Comparison of ENCODE assay signal across 8 cellular contexts in the genomic region with DNA sequence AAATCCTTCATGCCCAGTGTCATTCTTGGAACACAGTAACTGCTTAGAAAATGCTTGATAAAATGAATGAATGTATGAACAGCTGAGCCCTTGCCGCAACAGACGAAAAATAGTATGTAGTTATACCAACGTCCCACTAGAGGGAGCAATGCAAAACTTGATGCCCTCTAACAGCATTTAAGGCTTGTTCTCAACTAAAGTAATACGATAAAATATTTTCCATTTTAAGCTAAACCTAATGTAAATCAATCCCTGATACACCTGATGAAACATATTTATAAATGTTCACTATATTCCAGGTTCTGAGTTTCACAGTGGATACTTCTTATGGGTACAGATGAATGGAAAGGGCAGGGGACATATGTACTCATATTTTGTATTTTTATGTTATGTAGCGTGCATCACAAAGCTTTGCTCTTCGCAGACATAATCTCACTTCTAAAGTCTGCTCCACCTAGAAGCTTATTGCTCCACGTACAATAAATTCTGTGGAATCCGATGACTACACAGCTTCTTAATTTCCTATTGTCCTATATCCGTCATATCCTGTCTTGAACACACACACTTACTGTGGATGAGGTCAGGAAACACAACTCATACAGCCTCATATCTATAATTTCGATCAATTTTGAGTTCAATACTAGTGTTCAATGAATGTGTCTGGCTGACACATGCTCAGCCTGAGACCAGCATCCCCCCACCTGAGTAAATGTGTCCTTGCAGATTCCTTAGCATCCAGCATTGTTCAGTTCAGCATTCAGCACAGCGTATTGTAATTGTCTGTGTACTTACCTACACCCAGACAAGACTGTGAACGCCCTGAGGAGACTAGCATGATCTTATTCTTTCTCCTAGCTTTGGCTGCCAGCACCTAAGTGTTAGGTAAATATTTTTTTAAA. TPM values are rescaled to one million over a fixed set of nuclear protein-coding genes. Genes with fewer than 3 reads are reported as not detected.
A peak's percentile ranks its signal among the peaks of the same experiment; 100 is the strongest.
DNase-seq lines count a peak whose midpoint lies in the region; ATAC-seq and TF ChIP-seq lines count a peak whose summit lies in the region.

No MANE protein-coding gene starts in this region.

- TF ChIP-seq CTCF in LNCaP clone FGC (IDR thresholded peaks at IDR 0.05; ENCODE audit: control insufficient read depth, extremely low read depth, insufficient read depth) = peak; percentile 77
- TF ChIP-seq CTCF in epithelial cell of esophagus (IDR thresholded peaks at IDR 0.05; ENCODE audit: insufficient read depth, low read depth, low read length, missing control alignments) = peak; percentile 75
- peak; percentile 76 for TF ChIP-seq CTCF in nephron progenitor cell (IDR thresholded peaks at IDR 0.05)

- no peaks in the 10 kb centered on the region for H3K36me3 Mint-ChIP-seq in CD4-positive, CD25-positive, alpha-beta regulatory T cell
- H3K36me3 Mint-ChIP-seq in nephron progenitor cell (ENCODE audit: low read depth) = peaks cover 5% of the 10 kb centered on the region

- H3K9me3 ChIP-seq in CD4-positive, CD25-positive, alpha-beta regulatory T cell (ENCODE audit: control insufficient read depth in 2 of 2, low read length in 2 of 2) = no peaks in the 10 kb centered on the region

- H3K36me3 ChIP-seq in CD4-positive, CD25-positive, alpha-beta regulatory T cell (ENCODE audit: control insufficient read depth, insufficient read depth, low read length) = no peaks in the 10 kb centered on the region

- H3K27ac ChIP-seq in CD4-positive, CD25-positive, alpha-beta regulatory T cell (ENCODE audit: insufficient read depth, low read length, poor library complexity, severe bottlenecking) = no peak overlapping the region

- in situ Hi-C loops in SK-MEL-5 (cut with HindIII; ENCODE audit: low pct_unique_long_range_greater_than_20kb, low sequenced_read_pairs) = no loop called here

- H3K9me3 Mint-ChIP-seq in CD4-positive, CD25-positive, alpha-beta regulatory T cell = peaks cover 0 to 1% (median 0%) of the 10 kb centered on the region in 7 donors
- peaks cover 4% of the 10 kb centered on the region for H3K9me3 Mint-ChIP-seq in nephron progenitor cell

- H3K4me3 ChIP-seq in CD4-positive, CD25-positive, alpha-beta regulatory T cell (ENCODE audit: low read depth, low read length) = no peak overlapping the region
- H3K4me3 ChIP-seq in LNCaP clone FGC (ENCODE audit: low read depth, low read length) (peak overlapping the region; percentile 5), epithelial cell of esophagus (ENCODE audit: low read length) (peak overlapping the region; percentile 10)

- peak; percentile 38 to 40 for ATAC-seq in CD4-positive, CD25-positive, alpha-beta regulatory T cell (ENCODE audit: low read depth in 2 of 2)
- peak; percentile 32 for ATAC-seq in GM18867 (IDR thresholded peaks at IDR 0.05; ENCODE audit: unreplicated experiment)
- ATAC-seq in GM21786 (IDR thresholded peaks at IDR 0.05; ENCODE audit: unreplicated experiment) = no peak

- DNase-seq in CD4-positive, CD25-positive, alpha-beta regulatory T cell = peak in 2 of 3 donors; percentile 61 to 74
- DNase-seq in LNCaP clone FGC (ENCODE audit: low read depth) = peak; percentile 94
- DNase-seq in SK-MEL-5 (ENCODE audit: low read depth, low spot score) = peak; percentile 69
- DNase-seq in epithelial cell of esophagus (ENCODE audit: low read depth) = peak; percentile 91
- DNase-seq in nephron progenitor cell = no peak
- no peak for DNase-seq in GM19240 (ENCODE audit: insufficient read length, low spot score)

- peaks cover 3% of the 10 kb centered on the region for H3K4me1 ChIP-seq in CD4-positive, CD25-positive, alpha-beta regulatory T cell (ENCODE audit: control insufficient read depth, insufficient read depth, low read length, poor library complexity, severe bottlenecking)

- H3K27me3 Mint-ChIP-seq in CD4-positive, CD25-positive, alpha-beta regulatory T cell = peaks cover 51% of the 10 kb centered on the region
- H3K27me3 Mint-ChIP-seq in nephron progenitor cell (ENCODE audit: low read depth, poor library complexity) = peaks cover 34% of the 10 kb centered on the region

- H3K4me3 Mint-ChIP-seq in CD4-positive, CD25-positive, alpha-beta regulatory T cell = peak overlapping the region in 2 of 4 donors; percentile 4 to 53
- H3K4me3 Mint-ChIP-seq in nephron progenitor cell = no peak overlapping the region

- H3K27me3 ChIP-seq in CD4-positive, CD25-positive, alpha-beta regulatory T cell (ENCODE audit: control insufficient read depth, insufficient read depth, low read length) = peaks cover 34% of the 10 kb centered on the region

- H3K4me1 Mint-ChIP-seq in CD4-positive, CD25-positive, alpha-beta regulatory T cell = peaks cover 11 to 26% (median 16%) of the 10 kb centered on the region in 4 donors
- H3K4me1 Mint-ChIP-seq in nephron progenitor cell = peaks cover 16% of the 10 kb centered on the region

- H3K27ac Mint-ChIP-seq in CD4-positive, CD25-positive, alpha-beta regulatory T cell = peak overlapping the region in 2 of 3 donors; percentile 39 to 57
- H3K27ac Mint-ChIP-seq in nephron progenitor cell = no peak overlapping the region

RNA-seq across cellular contexts. Expression of gene UTP25, which starts 4.4 kb away (rescaled TPM):
- total RNA-seq in CD4-positive, CD25-positive, alpha-beta regulatory T cell = 7.4 TPM
- 1 to 10 TPM; 2.4 to 4.3 (median 3.1) TPM for polyA plus RNA-seq in CD4-positive, CD25-positive, alpha-beta regulatory T cell
- 17.0 and 18.0 TPM in 2 replicates for total RNA-seq in SK-MEL-5 (2014; rRNA removed; shearing (Covaris generic))
- 7.9 and 9.9 TPM in 2 replicates for polyA plus RNA-seq in SK-MEL-5 (2015; cell fraction: cytosol; rRNA removed)
- 18.1 and 18.2 TPM in 2 replicates for polyA plus RNA-seq in SK-MEL-5 (2015; cell fraction: nucleus; rRNA removed)

RNA-seq across cellular contexts. Expression of gene IRF6, which starts 17.4 kb away (rescaled TPM):
- total RNA-seq in CD4-positive, CD25-positive, alpha-beta regulatory T cell = 0.86 TPM
- 1 to 10 TPM in 2 of 4 donors, under 1 TPM in 2; 0.21 to 1.9 (median 0.93) TPM for polyA plus RNA-seq in CD4-positive, CD25-positive, alpha-beta regulatory T cell
- total RNA-seq in SK-MEL-5 (2014; rRNA removed; shearing (Covaris generic)) = not detected in 2 replicates
- polyA plus RNA-seq in SK-MEL-5 (2015; cell fraction: cytosol; rRNA removed) = 0.01 TPM in 1 of 2 replicates, not detected in the other
- polyA plus RNA-seq in SK-MEL-5 (2015; cell fraction: nucleus; rRNA removed) = not detected in 2 replicates

RNA-seq across cellular contexts. Expression of gene C1orf74, which starts 39.0 kb away (rescaled TPM):
- 0.27 TPM for total RNA-seq in CD4-positive, CD25-positive, alpha-beta regulatory T cell
- polyA plus RNA-seq in CD4-positive, CD25-positive, alpha-beta regulatory T cell = under 1 TPM; 0.07 to 0.56 (median 0.30) TPM
- total RNA-seq in SK-MEL-5 (2014; rRNA removed; shearing (Covaris generic)) = 3.4 and 4.8 TPM in 2 replicates
- 2.5 and 2.6 TPM in 2 replicates for polyA plus RNA-seq in SK-MEL-5 (2015; cell fraction: cytosol; rRNA removed)
- 3.7 and 4.1 TPM in 2 replicates for polyA plus RNA-seq in SK-MEL-5 (2015; cell fraction: nucleus; rRNA removed)

Comparison
In these comparisons a context has a peak if more than half of its experiments do, and no peak if none do; other contexts are left out.
1. DNase-seq: peak in CD4-positive, CD25-positive, alpha-beta regulatory T cell (2 of 3), LNCaP clone FGC (single experiment), SK-MEL-5 (single experiment) and epithelial cell of esophagus (single experiment); none in nephron progenitor cell (single experiment) and GM19240 (single experiment).
2. Peak in every context shown above with its lines, with median percentiles within 50 percentile points of each other: CTCF ChIP-seq.